In the genomic region with DNA sequence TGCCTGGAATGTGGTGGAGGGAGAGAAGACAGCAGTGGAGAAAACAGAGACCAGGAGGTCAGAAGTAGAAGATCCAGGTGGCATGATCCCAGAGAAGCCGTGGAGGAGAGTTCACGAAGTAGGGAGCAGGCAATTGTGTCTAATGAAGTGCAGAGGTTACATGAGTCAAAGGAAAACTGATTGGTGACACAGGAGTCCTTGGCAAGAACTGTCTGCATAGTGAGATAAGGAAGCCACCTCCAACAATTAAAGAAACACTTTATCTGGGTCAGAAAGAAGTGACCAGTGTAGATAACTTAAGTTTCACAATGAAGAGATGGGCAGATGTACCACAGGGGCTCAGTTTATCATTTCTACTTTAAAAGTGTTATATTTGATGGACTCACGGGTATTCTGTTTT, we compare ENCODE assay signal across 33 cellular contexts. TPM values are rescaled to one million over a fixed set of nuclear protein-coding genes. Genes with fewer than 3 reads are reported as not detected.
"Had no signal": no experiment of that assay in that cellular context is flagged by ENCODE, and none has a peak within 500 bp of the region (broad histone marks: within the 10 kb centered on the region; RNA-seq: fewer than 3 reads in every experiment).

No MANE protein-coding gene starts in this region.

- ATAC-seq: activated naive CD4-positive, alpha-beta T cell treated with anti-CD3 and anti-CD28 coated beads, Interleukin-2, amount 50 U/mL, for 72 hours; activated T-cell treated with anti-CD3 and anti-CD28 coated beads, Interleukin-2, amount 50 U/mL, for 72 hours; effector memory CD8-positive, alpha-beta T cell; foreskin keratinocyte; gastrocnemius medialis; WTC11 had no signal

- H3K27me3 ChIP-seq: ascending aorta, breast epithelium, esophagus muscularis mucosa, gastrocnemius medialis had no signal

- H3K27ac ChIP-seq: ascending aorta, breast epithelium, esophagus muscularis mucosa, foreskin keratinocyte, gastrocnemius medialis, VCaP had no signal

- H3K4me3 Mint-ChIP-seq: activated CD4-positive, alpha-beta memory T cell treated with anti-CD3 and anti-CD28 coated beads, Interleukin-2, amount 10 ng/mL, durations not matched to agents 7 days and 5 days; activated CD4-positive, alpha-beta T cell treated with anti-CD3 and anti-CD28 coated beads, Interleukin-2, amount 10 ng/mL, durations not matched to agents 7 days and 5 days; activated naive CD4-positive, alpha-beta T cell treated with anti-CD3 and anti-CD28 coated beads, Interleukin-2, amount 10 ng/mL, durations not matched to agents 7 days and 5 days; activated naive CD8-positive, alpha-beta T cell treated with anti-CD3 and anti-CD28 coated beads, Interleukin-2, amount 10 ng/mL, durations not matched to agents 7 days and 5 days; activated T-cell treated with anti-CD3 and anti-CD28 coated beads, Interleukin-2, amount 50 U/mL, for 24 hours; activated T-cell treated with anti-CD3 and anti-CD28 coated beads, Interleukin-2, amount 50 U/mL, for 72 hours; brain; central memory CD8-positive, alpha-beta T cell; effector memory CD8-positive, alpha-beta T cell; WTC11 had no signal

- H3K36me3 ChIP-seq: ascending aorta, breast epithelium, esophagus muscularis mucosa, gastrocnemius medialis had no signal

- DNase-seq: activated CD4-positive, alpha-beta memory T cell treated with anti-CD3 and anti-CD28 coated beads, Interleukin-2, amount 10 ng/mL, durations not matched to agents 7 days and 5 days; activated CD4-positive, alpha-beta T cell treated with anti-CD3 and anti-CD28 coated beads for 1 hour; activated CD4-positive, alpha-beta T cell treated with anti-CD3 and anti-CD28 coated beads for 4 hours; activated CD4-positive, alpha-beta T cell treated with anti-CD3 and anti-CD28 coated beads, Interleukin-2, amount 10 ng/mL, durations not matched to agents 7 days and 5 days; activated CD4-positive, alpha-beta T cell treated with anti-CD3 and anti-CD28 coated beads, Interleukin-2, amount 50 U/mL, for 4 hours; activated CD8-positive, alpha-beta memory T cell treated with anti-CD3 and anti-CD28 coated beads, Interleukin-2, amount 50 U/mL, for 48 hours; activated gamma-delta T cell; activated naive CD4-positive, alpha-beta T cell; activated naive CD4-positive, alpha-beta T cell treated with anti-CD3 and anti-CD28 coated beads, Interleukin-2, amount 10 ng/mL, durations not matched to agents 7 days and 5 days; activated naive CD8-positive, alpha-beta T cell treated with anti-CD3 and anti-CD28 coated beads, Interleukin-2, amount 10 ng/mL, durations not matched to agents 7 days and 5 days; activated T-cell treated with anti-CD3 and anti-CD28 coated beads for 4 hours; activated T-cell treated with anti-CD3 and anti-CD28 coated beads, Interleukin-2, amount 50 U/mL, for 24 hours; activated T-cell treated with anti-CD3 and anti-CD28 coated beads, Interleukin-2, amount 50 U/mL, for 72 hours; cortex of kidney; dermis blood vessel endothelial cell; effector CD4-positive, alpha-beta T cell; effector memory CD8-positive, alpha-beta T cell; foreskin keratinocyte; gastrocnemius medialis; glutamatergic neuron; T-helper 2 cell had no signal

- H3K4me1 Mint-ChIP-seq: activated CD4-positive, alpha-beta memory T cell treated with anti-CD3 and anti-CD28 coated beads, Interleukin-2, amount 10 ng/mL, durations not matched to agents 7 days and 5 days; activated CD4-positive, alpha-beta T cell treated with anti-CD3 and anti-CD28 coated beads, Interleukin-2, amount 10 ng/mL, durations not matched to agents 7 days and 5 days; activated naive CD4-positive, alpha-beta T cell treated with anti-CD3 and anti-CD28 coated beads, Interleukin-2, amount 10 ng/mL, durations not matched to agents 7 days and 5 days; activated naive CD8-positive, alpha-beta T cell treated with anti-CD3 and anti-CD28 coated beads, Interleukin-2, amount 10 ng/mL, durations not matched to agents 7 days and 5 days; brain; WTC11 had no signal

- H3K4me3 ChIP-seq: ascending aorta, breast epithelium, esophagus muscularis mucosa, gastrocnemius medialis had no signal

- H3K27me3 Mint-ChIP-seq: activated CD4-positive, alpha-beta memory T cell treated with anti-CD3 and anti-CD28 coated beads, Interleukin-2, amount 10 ng/mL, durations not matched to agents 7 days and 5 days; activated CD4-positive, alpha-beta T cell treated with anti-CD3 and anti-CD28 coated beads, Interleukin-2, amount 10 ng/mL, durations not matched to agents 7 days and 5 days; activated naive CD4-positive, alpha-beta T cell treated with anti-CD3 and anti-CD28 coated beads, Interleukin-2, amount 10 ng/mL, durations not matched to agents 7 days and 5 days; activated naive CD8-positive, alpha-beta T cell treated with anti-CD3 and anti-CD28 coated beads, Interleukin-2, amount 10 ng/mL, durations not matched to agents 7 days and 5 days; activated T-cell treated with anti-CD3 and anti-CD28 coated beads, Interleukin-2, amount 50 U/mL, for 24 hours; central memory CD8-positive, alpha-beta T cell; effector memory CD8-positive, alpha-beta T cell had no signal

- FAIRE-seq: TTC549 had no signal

- H3K36me3 Mint-ChIP-seq: activated naive CD4-positive, alpha-beta T cell treated with anti-CD3 and anti-CD28 coated beads, Interleukin-2, amount 10 ng/mL, durations not matched to agents 7 days and 5 days; activated naive CD8-positive, alpha-beta T cell treated with anti-CD3 and anti-CD28 coated beads, Interleukin-2, amount 10 ng/mL, durations not matched to agents 7 days and 5 days; brain had no signal

- H3K27ac Mint-ChIP-seq: activated CD4-positive, alpha-beta memory T cell treated with anti-CD3 and anti-CD28 coated beads, Interleukin-2, amount 10 ng/mL, durations not matched to agents 7 days and 5 days; activated CD4-positive, alpha-beta T cell treated with anti-CD3 and anti-CD28 coated beads, Interleukin-2, amount 10 ng/mL, durations not matched to agents 7 days and 5 days; activated naive CD4-positive, alpha-beta T cell treated with anti-CD3 and anti-CD28 coated beads, Interleukin-2, amount 10 ng/mL, durations not matched to agents 7 days and 5 days; activated naive CD4-positive, alpha-beta T cell treated with anti-CD3 and anti-CD28 coated beads, Interleukin-2, amount 50 U/mL, for 72 hours; activated naive CD8-positive, alpha-beta T cell treated with anti-CD3 and anti-CD28 coated beads, Interleukin-2, amount 10 ng/mL, durations not matched to agents 7 days and 5 days; activated T-cell treated with anti-CD3 and anti-CD28 coated beads, Interleukin-2, amount 50 U/mL, for 24 hours; activated T-cell treated with anti-CD3 and anti-CD28 coated beads, Interleukin-2, amount 50 U/mL, for 72 hours; brain; WTC11 had no signal

RNA-seq across cellular contexts. Expression of a gene that starts 57.0 kb away (rescaled TPM):
- total RNA-seq: activated CD4-positive, alpha-beta memory T cell treated with anti-CD3 and anti-CD28 coated beads, Interleukin-2, amount 10 ng/mL, durations not matched to agents 7 days and 5 days; activated CD4-positive, alpha-beta T cell treated with anti-CD3 and anti-CD28 coated beads, Interleukin-2, amount 10 ng/mL, durations not matched to agents 7 days and 5 days; activated naive CD4-positive, alpha-beta T cell treated with anti-CD3 and anti-CD28 coated beads, Interleukin-2, amount 50 U/mL, for 72 hours; activated naive CD8-positive, alpha-beta T cell treated with anti-CD3 and anti-CD28 coated beads, Interleukin-2, amount 10 ng/mL, durations not matched to agents 7 days and 5 days; activated T-cell treated with anti-CD3 and anti-CD28 coated beads, Interleukin-2, amount 50 U/mL, for 72 hours; ascending aorta; breast epithelium; cardiac septum; cerebellum; dermis blood vessel endothelial cell; esophagus muscularis mucosa; foreskin keratinocyte; gastrocnemius medialis; T-helper 1 cell treated with Interleukin-12 subunit alpha and Interleukin-12 subunit beta and Interleukin-4 antibody, amounts not matched to agents 30 ng/mL and 1 ng/mL, for 36 hours; WTC11 had no signal
